In the genomic region with DNA sequence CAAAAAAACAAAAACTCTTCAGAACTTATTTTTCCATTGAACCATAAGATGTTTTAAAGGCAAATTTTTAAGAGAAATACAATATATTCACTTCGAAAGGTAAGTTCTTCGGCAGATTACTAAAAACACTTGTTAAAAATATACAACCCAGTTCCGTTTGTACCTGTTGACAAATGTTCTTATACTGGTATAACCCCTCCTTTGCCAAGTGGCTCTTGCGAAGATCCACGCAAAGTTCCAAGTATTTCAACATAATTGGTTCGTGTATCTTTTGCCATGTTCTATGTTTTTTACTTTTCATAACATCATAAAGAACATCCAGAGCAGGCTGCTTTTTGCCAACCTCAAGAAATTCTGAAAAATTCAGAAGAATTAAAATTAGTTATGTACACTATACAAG, we compare ENCODE assay signal across 1 cellular context.
TF ChIP-seq lines count a peak whose summit lies in the region.

No MANE protein-coding gene starts in this region.

TF ChIP-seq in SK-N-SH, 30 proteins besides CTCF, POLR2A, EP300 and RAD21:
- TF ChIP-seq, protein P1, sequence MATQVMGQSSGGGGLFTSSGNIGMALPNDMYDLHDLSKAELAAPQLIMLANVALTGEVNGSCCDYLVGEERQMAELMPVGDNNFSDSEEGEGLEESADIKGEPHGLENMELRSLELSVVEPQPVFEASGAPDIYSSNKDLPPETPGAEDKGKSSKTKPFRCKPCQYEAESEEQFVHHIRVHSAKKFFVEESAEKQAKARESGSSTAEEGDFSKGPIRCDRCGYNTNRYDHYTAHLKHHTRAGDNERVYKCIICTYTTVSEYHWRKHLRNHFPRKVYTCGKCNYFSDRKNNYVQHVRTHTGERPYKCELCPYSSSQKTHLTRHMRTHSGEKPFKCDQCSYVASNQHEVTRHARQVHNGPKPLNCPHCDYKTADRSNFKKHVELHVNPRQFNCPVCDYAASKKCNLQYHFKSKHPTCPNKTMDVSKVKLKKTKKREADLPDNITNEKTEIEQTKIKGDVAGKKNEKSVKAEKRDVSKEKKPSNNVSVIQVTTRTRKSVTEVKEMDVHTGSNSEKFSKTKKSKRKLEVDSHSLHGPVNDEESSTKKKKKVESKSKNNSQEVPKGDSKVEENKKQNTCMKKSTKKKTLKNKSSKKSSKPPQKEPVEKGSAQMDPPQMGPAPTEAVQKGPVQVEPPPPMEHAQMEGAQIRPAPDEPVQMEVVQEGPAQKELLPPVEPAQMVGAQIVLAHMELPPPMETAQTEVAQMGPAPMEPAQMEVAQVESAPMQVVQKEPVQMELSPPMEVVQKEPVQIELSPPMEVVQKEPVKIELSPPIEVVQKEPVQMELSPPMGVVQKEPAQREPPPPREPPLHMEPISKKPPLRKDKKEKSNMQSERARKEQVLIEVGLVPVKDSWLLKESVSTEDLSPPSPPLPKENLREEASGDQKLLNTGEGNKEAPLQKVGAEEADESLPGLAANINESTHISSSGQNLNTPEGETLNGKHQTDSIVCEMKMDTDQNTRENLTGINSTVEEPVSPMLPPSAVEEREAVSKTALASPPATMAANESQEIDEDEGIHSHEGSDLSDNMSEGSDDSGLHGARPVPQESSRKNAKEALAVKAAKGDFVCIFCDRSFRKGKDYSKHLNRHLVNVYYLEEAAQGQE (IDR thresholded peaks at IDR 0.05; ENCODE audit: low read depth, low read length): no peak
- TF ChIP-seq YY1 (IDR thresholded peaks at IDR 0.05; ENCODE audit: low read depth) (no peak), FOXJ3 (CRISPR knock-in tag; IDR thresholded peaks at IDR 0.05) (no peak), MXI1 (IDR thresholded peaks at IDR 0.05; ENCODE audit: low read depth, low read length) (no peak), TAF1 (IDR thresholded peaks at IDR 0.05; ENCODE audit: borderline replicate concordance, low read depth, low read length) (no peak), NFIC (IDR thresholded peaks at IDR 0.05; ENCODE audit: borderline replicate concordance) (no peak), FOXM1 (IDR thresholded peaks at IDR 0.05; ENCODE audit: low read depth) (no peak), GABPA (IDR thresholded peaks at IDR 0.05; ENCODE audit: low read depth) (no peak), POLR2AphosphoS5 (IDR thresholded peaks at IDR 0.05; ENCODE audit: low read depth, low read length) (no peak), SMC3 (IDR thresholded peaks at IDR 0.05; ENCODE audit: low read depth, low read length) (no peak), USF1 (IDR thresholded peaks at IDR 0.05; ENCODE audit: borderline replicate concordance, low read depth) (no peak), RXRA (IDR thresholded peaks at IDR 0.05; ENCODE audit: borderline replicate concordance, low read depth) (no peak), GATA2 (CRISPR knock-in tag; IDR thresholded peaks at IDR 0.05) (no peak), RFX5 (IDR thresholded peaks at IDR 0.05; ENCODE audit: low read length) (no peak), NRF1 (IDR thresholded peaks at IDR 0.05; ENCODE audit: low read depth, low read length) (no peak)
- TF ChIP-seq, protein P2, sequence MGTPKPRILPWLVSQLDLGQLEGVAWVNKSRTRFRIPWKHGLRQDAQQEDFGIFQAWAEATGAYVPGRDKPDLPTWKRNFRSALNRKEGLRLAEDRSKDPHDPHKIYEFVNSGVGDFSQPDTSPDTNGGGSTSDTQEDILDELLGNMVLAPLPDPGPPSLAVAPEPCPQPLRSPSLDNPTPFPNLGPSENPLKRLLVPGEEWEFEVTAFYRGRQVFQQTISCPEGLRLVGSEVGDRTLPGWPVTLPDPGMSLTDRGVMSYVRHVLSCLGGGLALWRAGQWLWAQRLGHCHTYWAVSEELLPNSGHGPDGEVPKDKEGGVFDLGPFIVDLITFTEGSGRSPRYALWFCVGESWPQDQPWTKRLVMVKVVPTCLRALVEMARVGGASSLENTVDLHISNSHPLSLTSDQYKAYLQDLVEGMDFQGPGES (IDR thresholded peaks at IDR 0.05; ENCODE audit: low read depth, low read length): no peak
- TF ChIP-seq, protein P3, sequence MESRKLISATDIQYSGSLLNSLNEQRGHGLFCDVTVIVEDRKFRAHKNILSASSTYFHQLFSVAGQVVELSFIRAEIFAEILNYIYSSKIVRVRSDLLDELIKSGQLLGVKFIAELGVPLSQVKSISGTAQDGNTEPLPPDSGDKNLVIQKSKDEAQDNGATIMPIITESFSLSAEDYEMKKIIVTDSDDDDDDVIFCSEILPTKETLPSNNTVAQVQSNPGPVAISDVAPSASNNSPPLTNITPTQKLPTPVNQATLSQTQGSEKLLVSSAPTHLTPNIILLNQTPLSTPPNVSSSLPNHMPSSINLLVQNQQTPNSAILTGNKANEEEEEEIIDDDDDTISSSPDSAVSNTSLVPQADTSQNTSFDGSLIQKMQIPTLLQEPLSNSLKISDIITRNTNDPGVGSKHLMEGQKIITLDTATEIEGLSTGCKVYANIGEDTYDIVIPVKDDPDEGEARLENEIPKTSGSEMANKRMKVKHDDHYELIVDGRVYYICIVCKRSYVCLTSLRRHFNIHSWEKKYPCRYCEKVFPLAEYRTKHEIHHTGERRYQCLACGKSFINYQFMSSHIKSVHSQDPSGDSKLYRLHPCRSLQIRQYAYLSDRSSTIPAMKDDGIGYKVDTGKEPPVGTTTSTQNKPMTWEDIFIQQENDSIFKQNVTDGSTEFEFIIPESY (IDR thresholded peaks at IDR 0.05; ENCODE audit: borderline replicate concordance, low read depth): no peak
